In genomic region chr11:24634606-24635160, GRCh38 we compare ENCODE assay signal across 10 cellular contexts.
"Had no signal": no experiment of that assay in that cellular context is flagged by ENCODE, and none has a peak within 500 bp of the region (broad histone marks: within the 10 kb centered on the region; RNA-seq: fewer than 3 reads in every experiment).

No MANE protein-coding gene starts in this region.

- H3K27me3 Mint-ChIP-seq: IgD-negative memory B cell had no signal

- H3K9me3 ChIP-seq: HAP-1 had no signal

- H3K27ac Mint-ChIP-seq: HFFc6, IgD-negative memory B cell had no signal

- H3K27ac ChIP-seq: GM23248, HL-60 had no signal

- DNase-seq: GM23248, GOT3, H7, HFFc6, KBM-7 had no signal

- ATAC-seq: HCT116, HepG2 had no signal

- H3K36me3 Mint-ChIP-seq: IgD-negative memory B cell had no signal

- H3K4me1 Mint-ChIP-seq: IgD-negative memory B cell had no signal

- H3K36me3 ChIP-seq: HAP-1 had no signal

- H3K4me3 ChIP-seq: GM23248, HAP-1 had no signal

- H3K4me3 Mint-ChIP-seq: HFFc6, IgD-negative memory B cell had no signal

- FAIRE-seq: HepG2 had no signal
